13 cellular contexts compared by ENCODE assay signal in the genomic region with DNA sequence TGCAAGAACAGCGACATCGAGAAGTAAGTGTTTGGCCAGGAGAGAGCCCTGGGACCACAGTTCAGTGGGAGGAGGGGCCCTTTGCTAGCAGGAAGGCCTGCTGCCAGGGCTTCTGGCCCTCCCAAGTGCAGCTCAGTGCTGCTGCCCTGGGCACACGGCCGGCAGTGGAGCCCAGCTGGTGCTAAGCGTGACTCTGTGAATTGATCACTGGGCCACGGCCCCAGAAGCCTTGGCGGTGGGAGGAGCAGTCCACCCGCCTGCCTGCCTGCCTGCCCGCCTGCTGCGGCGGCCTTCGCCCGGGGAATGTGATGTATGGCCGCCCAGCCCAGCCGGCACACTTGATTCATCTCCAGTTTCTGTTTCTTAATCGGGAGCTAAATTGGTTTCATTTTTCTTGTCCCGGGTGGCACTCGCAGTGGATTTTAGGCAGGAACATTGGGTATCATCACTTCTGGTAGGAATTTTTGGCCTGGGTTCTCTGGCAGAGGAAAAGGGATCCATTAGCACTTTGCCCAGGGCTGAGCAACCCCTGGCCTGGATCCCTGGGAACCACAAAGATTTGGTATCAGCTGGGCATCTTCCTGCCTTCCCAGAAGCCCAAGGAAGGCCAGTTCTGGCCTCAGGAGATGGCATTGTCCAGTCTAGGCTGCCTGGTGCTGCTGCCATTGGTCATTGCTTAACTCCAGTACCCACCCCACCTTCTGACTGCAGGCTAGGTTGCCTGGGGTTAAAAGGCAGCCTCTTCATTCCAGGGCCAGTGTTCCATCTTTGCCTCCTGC. TPM values are rescaled to one million over a fixed set of nuclear protein-coding genes. Genes with fewer than 3 reads are reported as not detected.
DNase-seq lines count a peak whose midpoint lies in the region; ATAC-seq and TF ChIP-seq lines count a peak whose summit lies in the region.
"Had no signal": no experiment of that assay in that cellular context is flagged by ENCODE, and none has a peak within 500 bp of the region (broad histone marks: within the 10 kb centered on the region; RNA-seq: fewer than 3 reads in every experiment).

No MANE protein-coding gene starts in this region.

- DNase-seq in activated T-cell treated with anti-CD3 and anti-CD28 coated beads, Interleukin-2, amount 50 U/mL, for 24 hours, result no peak
- no peak for DNase-seq in activated T-cell treated with anti-CD3 and anti-CD28 coated beads, Interleukin-2, amount 50 U/mL, for 1 hour
- DNase-seq in neuronal stem cell (ENCODE audit: low spot score), result no peak
- DNase-seq in ureter (ENCODE audit: low spot score), result peak; percentile 65
- DNase-seq in dedifferentiated amniotic fluid mesenchymal stem cell (ENCODE audit: extremely low spot score), result no peak
- no peak for DNase-seq in SIG-M5 (lab: John Stamatoyannopoulos, UW)
- no peak for DNase-seq in NCI-H1436 (lab: John Stamatoyannopoulos, UW)
- DNase-seq: activated CD4-positive, CD25-positive, alpha-beta regulatory T cell treated with anti-CD3 and anti-CD28 coated beads, Interleukin-2, amount 50 U/mL, for 72 hours; amniotic stem cell; glutamatergic neuron; RPMI8226 had no signal

- H3K14ac ChIP-seq in neuronal stem cell (ENCODE audit: low read length), result no peak overlapping the region

- TF ChIP-seq EP300 in gastroesophageal sphincter (IDR thresholded peaks at IDR 0.05), result no peak

- no peak overlapping the region for H2AK5ac ChIP-seq in neuronal stem cell (ENCODE audit: low read depth, low read length)

- TF ChIP-seq CTCF in gastroesophageal sphincter (IDR thresholded peaks at IDR 0.05), result no peak

- no peak overlapping the region for H2BK12ac ChIP-seq in neuronal stem cell (ENCODE audit: low read length)

- no peak overlapping the region for H2BK120ac ChIP-seq in neuronal stem cell (ENCODE audit: low read depth, low read length)

- no peaks in the 10 kb centered on the region for H3K27me3 ChIP-seq in gastroesophageal sphincter
- no peaks in the 10 kb centered on the region for H3K27me3 ChIP-seq in neuronal stem cell (ENCODE audit: control insufficient read depth in 3 of 3, insufficient read depth in 3 of 3, low read depth in 1 of 3, low read length in 3 of 3)
- H3K27me3 ChIP-seq: neutrophil had no signal

- H3K4me1 ChIP-seq in gastroesophageal sphincter, result peaks cover 12 to 64% (median 43%) of the 10 kb centered on the region in 3 donors
- H3K4me1 ChIP-seq in neuronal stem cell (ENCODE audit: control insufficient read depth in 2 of 2, insufficient read depth in 1 of 2, low read depth in 1 of 2, low read length in 2 of 2), result peaks cover 2 to 11% of the 10 kb centered on the region in 2 donors

- peak overlapping the region; percentile 52 for H3K23ac ChIP-seq in neuronal stem cell (ENCODE audit: low read depth, low read length, poor library complexity)

- no peaks in the 10 kb centered on the region for H3K79me1 ChIP-seq in neuronal stem cell (ENCODE audit: low read depth, low read length)

- peaks cover 99% of the 10 kb centered on the region for H3K36me3 Mint-ChIP-seq in activated T-cell treated with anti-CD3 and anti-CD28 coated beads, Interleukin-2, amount 50 U/mL, for 24 hours (ENCODE audit: low read depth)

- peaks cover 5% of the 10 kb centered on the region for H3K4me1 Mint-ChIP-seq in activated T-cell treated with anti-CD3 and anti-CD28 coated beads, Interleukin-2, amount 50 U/mL, for 24 hours (ENCODE audit: low read depth)

- no peak overlapping the region for H3K4me3 Mint-ChIP-seq in activated T-cell treated with anti-CD3 and anti-CD28 coated beads, Interleukin-2, amount 50 U/mL, for 24 hours

- H3K4me3 ChIP-seq in gastroesophageal sphincter (peak overlapping the region in 1 of 2 donors; percentile 28), neuronal stem cell (ENCODE audit: low read length in 2 of 2) (no peak overlapping the region)

- no peak overlapping the region for H3K9ac ChIP-seq in neuronal stem cell (ENCODE audit: low read depth, low read length, poor library complexity)

- 10% methylated on average over 5 of the region's 18 CpGs; no CpG with 5 or more reads in 1 of the 2 donors for WGBS in gastroesophageal sphincter (ENCODE audit: low coverage in 1 of 2), 2 donors
- WGBS in neuronal stem cell (ENCODE audit: extremely low coverage in 2 of 2, insufficient read length in 2 of 2, insufficient replicate concordance in 1 of 2), 2 donors, result no CpG with 5 or more reads among the region's 18 CpGs

- ATAC-seq in gastroesophageal sphincter, result peak; percentile 74

- H3K27ac ChIP-seq in gastroesophageal sphincter (peak overlapping the region; percentile 57 to 93 (median 87)), neuronal stem cell (replicated peaks; ENCODE audit: low read length) (no peak overlapping the region)
- H3K27ac ChIP-seq: neutrophil had no signal

- no peak overlapping the region for H3K4me2 ChIP-seq in neuronal stem cell (ENCODE audit: insufficient read depth, low read length, poor library complexity, severe bottlenecking)

- H3K4ac ChIP-seq in neuronal stem cell (ENCODE audit: low read length), result no peak overlapping the region

- no peak overlapping the region for H4K91ac ChIP-seq in neuronal stem cell (ENCODE audit: low read depth, low read length, poor library complexity)

- no peaks in the 10 kb centered on the region for H3K27me3 Mint-ChIP-seq in activated T-cell treated with anti-CD3 and anti-CD28 coated beads, Interleukin-2, amount 50 U/mL, for 24 hours

- H2AFZ ChIP-seq in neuronal stem cell (ENCODE audit: low read length), result no peak overlapping the region

- H3K36me3 ChIP-seq in gastroesophageal sphincter (peaks cover 0 to 99% of the 10 kb centered on the region in 2 donors), neuronal stem cell (replicated peaks in 1 of 2; ENCODE audit: control insufficient read depth in 2 of 2, insufficient read depth in 2 of 2, low read length in 2 of 2) (peaks cover 67 to 100% of the 10 kb centered on the region in 2 donors)

- no peak overlapping the region for H2BK15ac ChIP-seq in neuronal stem cell (ENCODE audit: low read length)

- H4K8ac ChIP-seq in neuronal stem cell (ENCODE audit: low read depth, low read length), result no peak overlapping the region

- no peak for TF ChIP-seq POLR2A in gastroesophageal sphincter (IDR thresholded peaks at IDR 0.05)

- peak overlapping the region; percentile 66 for H3K27ac Mint-ChIP-seq in activated T-cell treated with anti-CD3 and anti-CD28 coated beads, Interleukin-2, amount 50 U/mL, for 24 hours

- no peaks in the 10 kb centered on the region for H3K9me3 Mint-ChIP-seq in activated T-cell treated with anti-CD3 and anti-CD28 coated beads, Interleukin-2, amount 50 U/mL, for 24 hours

- no peaks in the 10 kb centered on the region for H3K9me3 ChIP-seq in gastroesophageal sphincter
- no peaks in the 10 kb centered on the region for H3K9me3 ChIP-seq in neuronal stem cell (replicated peaks in 1 of 2; ENCODE audit: control insufficient read depth in 2 of 2, insufficient read depth in 1 of 2, low read depth in 1 of 2, low read length in 2 of 2)
- H3K9me3 ChIP-seq: neutrophil had no signal

- no peak overlapping the region for H2BK5ac ChIP-seq in neuronal stem cell (ENCODE audit: low read length)

- no peak overlapping the region for H3K18ac ChIP-seq in neuronal stem cell (ENCODE audit: low read length)

RNA-seq across cellular contexts. Expression of gene TMEM53, which starts 28.6 kb away (rescaled TPM):
- 1 to 10 TPM; 3.9 to 8.3 (median 4.7) TPM for total RNA-seq in gastroesophageal sphincter
- polyA plus RNA-seq in neuronal stem cell (2013, experiment 1 of 2), result 11.3 TPM
- 11.9 TPM for polyA plus RNA-seq in neuronal stem cell (2013, experiment 2 of 2)
- 20.5 TPM for total RNA-seq in ureter

RNA-seq across cellular contexts. Expression of gene ARMH1, which starts 28.9 kb away (rescaled TPM):
- total RNA-seq in gastroesophageal sphincter (1 to 10 TPM in 2 of 4 donors, under 1 TPM in 2; 0.66 to 3.0 (median 1.3) TPM), ureter (3.0 TPM)
- polyA plus RNA-seq in neuronal stem cell (2013, experiment 1 of 2), result 7.6 TPM
- polyA plus RNA-seq in neuronal stem cell (2013, experiment 2 of 2), result 7.7 TPM
